In the genomic region with DNA sequence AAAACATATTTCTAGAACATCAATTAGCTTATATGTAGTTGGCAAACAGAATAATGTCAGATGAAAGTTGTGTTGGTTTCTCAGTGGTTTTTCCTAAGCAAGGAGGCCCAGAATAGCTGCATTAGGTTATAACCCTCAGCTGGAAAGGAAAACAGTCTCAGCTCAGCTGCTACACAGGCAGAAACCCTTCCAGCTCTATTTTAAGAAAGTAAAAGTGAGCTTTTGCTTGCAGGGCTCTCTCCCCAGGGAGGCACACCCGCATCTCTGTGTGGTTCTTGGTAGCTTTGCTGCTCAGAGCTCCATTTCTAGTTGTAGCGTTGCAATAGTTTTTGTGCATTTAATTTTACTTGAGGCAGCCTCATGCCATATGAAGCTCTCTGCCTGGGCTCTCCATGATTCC, we compare ENCODE assay signal across 9 cellular contexts. TPM values are rescaled to one million over a fixed set of nuclear protein-coding genes. Genes with fewer than 3 reads are reported as not detected.
DNase-seq lines count a peak whose midpoint lies in the region; ATAC-seq, FAIRE-seq and TF ChIP-seq lines count a peak whose summit lies in the region.
"Had no signal": no experiment of that assay in that cellular context is flagged by ENCODE, and none has a peak within 500 bp of the region (broad histone marks: within the 10 kb centered on the region; RNA-seq: fewer than 3 reads in every experiment).

No MANE protein-coding gene starts in this region.

- H4K20me1 ChIP-seq in astrocyte (ENCODE audit: insufficient read depth, low read length), result peaks cover 5% of the 10 kb centered on the region

- FAIRE-seq in astrocyte (lab: Jason Lieb, UNC) (no peak), RCC 7860 (lab: Jason Lieb, UNC) (no peak), pancreas (lab: Jason Lieb, UNC) (no peak)

- CTCF ChIA-PET in WTC11 (lab: Charles Lee), result interaction anchor here (1.2 kb wide), 1 partner anchor 218 kb away, joined by 3 read pairs; no protein-coding TSS in a partner anchor

- H3K4me1 Mint-ChIP-seq in astrocyte (ENCODE audit: low read depth, unreplicated experiment) (peaks cover 15% of the 10 kb centered on the region), WTC11 (no peaks in the 10 kb centered on the region)

- H3K9ac ChIP-seq in astrocyte (ENCODE audit: low read length), result no peak overlapping the region

- no peaks in the 10 kb centered on the region for H3K79me2 ChIP-seq in astrocyte (ENCODE audit: insufficient read depth, low read length)

- no peak overlapping the region for H2AFZ ChIP-seq in astrocyte (ENCODE audit: low read depth, low read length)

- no peak for TF ChIP-seq CTCF in astrocyte (IDR thresholded peaks at IDR 0.05; ENCODE audit: insufficient read depth, low read depth, low read length)
- TF ChIP-seq CTCF in pancreas (IDR thresholded peaks at IDR 0.05), result no peak
- no peak for TF ChIP-seq CTCF in WTC11 (IDR thresholded peaks at IDR 0.05)

- no peak overlapping the region for H3K27ac Mint-ChIP-seq in astrocyte (ENCODE audit: unreplicated experiment)
- H3K27ac Mint-ChIP-seq in WTC11, result no peak overlapping the region

- H3K9me3 ChIP-seq in astrocyte (ENCODE audit: insufficient read depth, low read depth, low read length), result no peaks in the 10 kb centered on the region
- no peaks in the 10 kb centered on the region for H3K9me3 ChIP-seq in pancreas

- H3K4me2 ChIP-seq in astrocyte (ENCODE audit: low read length), result no peak overlapping the region

- DNase-seq in astrocyte (ENCODE audit: low read depth) (peak; percentile 6), pons (ENCODE audit: low spot score) (peak; percentile 32), RCC 7860 (ENCODE audit: low spot score) (no peak), NCI-H1417 (lab: John Stamatoyannopoulos, UW) (no peak), pancreas (no peak), WTC11 (ENCODE audit: low spot score) (no peak)

- intact Hi-C loops in pancreas (cut with DNase I), result no loop called here

- H3K4me3 Mint-ChIP-seq in astrocyte (ENCODE audit: unreplicated experiment) (no peak overlapping the region), WTC11 (no peak overlapping the region)

- H3K4me3 ChIP-seq in astrocyte (ENCODE audit: insufficient read depth, low read depth, low read length) (no peak overlapping the region), pancreas (no peak overlapping the region)

- H3K27ac ChIP-seq in astrocyte (ENCODE audit: low read depth, low read length), result no peak overlapping the region
- H3K27ac ChIP-seq in pancreas, result no peak overlapping the region
- H3K27ac ChIP-seq: epithelial cell of prostate had no signal

- no peaks in the 10 kb centered on the region for H3K27me3 ChIP-seq in astrocyte (ENCODE audit: insufficient read depth, low read length)
- H3K27me3 ChIP-seq in pancreas, result no peaks in the 10 kb centered on the region

- H3K27me3 Mint-ChIP-seq in astrocyte (ENCODE audit: low read depth, unreplicated experiment) (no peaks in the 10 kb centered on the region), WTC11 (ENCODE audit: low read depth) (no peaks in the 10 kb centered on the region)

- H3K4me1 ChIP-seq in astrocyte (ENCODE audit: insufficient read depth, low read length) (peaks cover 6% of the 10 kb centered on the region), pancreas (peaks cover 0 to 3% (median 0%) of the 10 kb centered on the region in 3 donors)

- peak; percentile 80 for ATAC-seq in GM18858 (IDR thresholded peaks at IDR 0.05; ENCODE audit: unreplicated experiment)
- peak; percentile 78 for ATAC-seq in HG02840 (IDR thresholded peaks at IDR 0.05; ENCODE audit: low FRiP score, unreplicated experiment)
- no peak for ATAC-seq in pancreas
- ATAC-seq in WTC11, result no peak

- POLR2A ChIA-PET in WTC11 (lab: Charles Lee), result no interaction called here

- 84 to 91% methylated on average over 2 of the region's 2 CpGs for WGBS in pancreas, 2 donors

- H3K36me3 Mint-ChIP-seq in astrocyte (ENCODE audit: low read depth, unreplicated experiment) (peaks cover 18% of the 10 kb centered on the region), WTC11 (peaks cover 58% of the 10 kb centered on the region)

- H3K9me3 Mint-ChIP-seq in astrocyte (ENCODE audit: unreplicated experiment) (no peaks in the 10 kb centered on the region), WTC11 (no peaks in the 10 kb centered on the region; the same call in 1 of the 2 replicates)

- H3K36me3 ChIP-seq in astrocyte (ENCODE audit: insufficient read depth, low read length), result peaks cover 22% of the 10 kb centered on the region
- peaks cover 0 to 39% (median 21%) of the 10 kb centered on the region in 3 donors for H3K36me3 ChIP-seq in pancreas

TF ChIP-seq in WTC11, 78 proteins besides CTCF, POLR2A, EP300 and RAD21:
- TF ChIP-seq SP1 (CRISPR knock-in tag; conservative IDR thresholded peaks at IDR 0.05) (no peak), ZNF317 (CRISPR knock-in tag; IDR thresholded peaks at IDR 0.05; ENCODE audit: borderline replicate concordance, low read depth) (no peak), SMAD4 (CRISPR knock-in tag; IDR thresholded peaks at IDR 0.05) (no peak), ZNF396 (CRISPR knock-in tag; IDR thresholded peaks at IDR 0.05; ENCODE audit: borderline replicate concordance) (no peak), RORB (CRISPR knock-in tag; IDR thresholded peaks at IDR 0.05) (no peak), NR3C1 (CRISPR knock-in tag; conservative IDR thresholded peaks at IDR 0.05; ENCODE audit: low read depth) (no peak), ETV6 (CRISPR knock-in tag; IDR thresholded peaks at IDR 0.05) (no peak), ZNF671 (CRISPR knock-in tag; IDR thresholded peaks at IDR 0.05) (no peak)
- TF ChIP-seq, protein P1, sequence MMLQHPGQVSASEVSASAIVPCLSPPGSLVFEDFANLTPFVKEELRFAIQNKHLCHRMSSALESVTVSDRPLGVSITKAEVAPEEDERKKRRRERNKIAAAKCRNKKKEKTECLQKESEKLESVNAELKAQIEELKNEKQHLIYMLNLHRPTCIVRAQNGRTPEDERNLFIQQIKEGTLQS (CRISPR knock-in tag; conservative IDR thresholded peaks at IDR 0.05), result no peak
- TF ChIP-seq, protein P2, sequence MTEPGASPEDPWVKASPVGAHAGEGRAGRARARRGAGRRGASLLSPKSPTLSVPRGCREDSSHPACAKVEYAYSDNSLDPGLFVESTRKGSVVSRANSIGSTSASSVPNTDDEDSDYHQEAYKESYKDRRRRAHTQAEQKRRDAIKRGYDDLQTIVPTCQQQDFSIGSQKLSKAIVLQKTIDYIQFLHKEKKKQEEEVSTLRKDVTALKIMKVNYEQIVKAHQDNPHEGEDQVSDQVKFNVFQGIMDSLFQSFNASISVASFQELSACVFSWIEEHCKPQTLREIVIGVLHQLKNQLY (CRISPR knock-in tag; IDR thresholded peaks at IDR 0.05), result no peak
- TF ChIP-seq, protein P3, sequence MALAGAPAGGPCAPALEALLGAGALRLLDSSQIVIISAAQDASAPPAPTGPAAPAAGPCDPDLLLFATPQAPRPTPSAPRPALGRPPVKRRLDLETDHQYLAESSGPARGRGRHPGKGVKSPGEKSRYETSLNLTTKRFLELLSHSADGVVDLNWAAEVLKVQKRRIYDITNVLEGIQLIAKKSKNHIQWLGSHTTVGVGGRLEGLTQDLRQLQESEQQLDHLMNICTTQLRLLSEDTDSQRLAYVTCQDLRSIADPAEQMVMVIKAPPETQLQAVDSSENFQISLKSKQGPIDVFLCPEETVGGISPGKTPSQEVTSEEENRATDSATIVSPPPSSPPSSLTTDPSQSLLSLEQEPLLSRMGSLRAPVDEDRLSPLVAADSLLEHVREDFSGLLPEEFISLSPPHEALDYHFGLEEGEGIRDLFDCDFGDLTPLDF (CRISPR knock-in tag; IDR thresholded peaks at IDR 0.05), result no peak
- TF ChIP-seq, protein P4, sequence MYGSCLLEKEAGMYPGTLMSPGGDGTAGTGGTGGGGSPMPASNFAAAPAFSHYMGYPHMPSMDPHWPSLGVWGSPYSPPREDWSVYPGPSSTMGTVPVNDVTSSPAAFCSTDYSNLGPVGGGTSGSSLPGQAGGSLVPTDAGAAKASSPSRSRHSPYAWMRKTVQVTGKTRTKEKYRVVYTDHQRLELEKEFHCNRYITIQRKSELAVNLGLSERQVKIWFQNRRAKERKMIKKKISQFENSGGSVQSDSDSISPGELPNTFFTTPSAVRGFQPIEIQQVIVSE (CRISPR knock-in tag; IDR thresholded peaks at IDR 0.05; ENCODE audit: borderline replicate concordance), result no peak
- TF ChIP-seq, protein P5, sequence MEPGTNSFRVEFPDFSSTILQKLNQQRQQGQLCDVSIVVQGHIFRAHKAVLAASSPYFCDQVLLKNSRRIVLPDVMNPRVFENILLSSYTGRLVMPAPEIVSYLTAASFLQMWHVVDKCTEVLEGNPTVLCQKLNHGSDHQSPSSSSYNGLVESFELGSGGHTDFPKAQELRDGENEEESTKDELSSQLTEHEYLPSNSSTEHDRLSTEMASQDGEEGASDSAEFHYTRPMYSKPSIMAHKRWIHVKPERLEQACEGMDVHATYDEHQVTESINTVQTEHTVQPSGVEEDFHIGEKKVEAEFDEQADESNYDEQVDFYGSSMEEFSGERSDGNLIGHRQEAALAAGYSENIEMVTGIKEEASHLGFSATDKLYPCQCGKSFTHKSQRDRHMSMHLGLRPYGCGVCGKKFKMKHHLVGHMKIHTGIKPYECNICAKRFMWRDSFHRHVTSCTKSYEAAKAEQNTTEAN (CRISPR knock-in tag; IDR thresholded peaks at IDR 0.05), result no peak
- TF ChIP-seq, protein P6, sequence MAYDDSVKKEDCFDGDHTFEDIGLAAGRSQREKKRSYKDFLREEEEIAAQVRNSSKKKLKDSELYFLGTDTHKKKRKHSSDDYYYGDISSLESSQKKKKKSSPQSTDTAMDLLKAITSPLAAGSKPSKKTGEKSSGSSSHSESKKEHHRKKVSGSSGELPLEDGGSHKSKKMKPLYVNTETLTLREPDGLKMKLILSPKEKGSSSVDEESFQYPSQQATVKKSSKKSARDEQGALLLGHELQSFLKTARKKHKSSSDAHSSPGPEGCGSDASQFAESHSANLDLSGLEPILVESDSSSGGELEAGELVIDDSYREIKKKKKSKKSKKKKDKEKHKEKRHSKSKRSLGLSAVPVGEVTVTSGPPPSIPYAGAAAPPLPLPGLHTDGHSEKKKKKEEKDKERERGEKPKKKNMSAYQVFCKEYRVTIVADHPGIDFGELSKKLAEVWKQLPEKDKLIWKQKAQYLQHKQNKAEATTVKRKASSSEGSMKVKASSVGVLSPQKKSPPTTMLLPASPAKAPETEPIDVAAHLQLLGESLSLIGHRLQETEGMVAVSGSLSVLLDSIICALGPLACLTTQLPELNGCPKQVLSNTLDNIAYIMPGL (CRISPR knock-in tag; IDR thresholded peaks at IDR 0.05), result no peak
TF ChIP-seq in WTC11: peak in this region for 0.

RNA-seq across cellular contexts. Expression of a gene that starts 54.6 kb away (rescaled TPM):
- total RNA-seq in astrocyte (29.8 and 32.2 TPM in 2 replicates), pancreas (10 to 100 TPM; 11.5 to 16.1 (median 14.2) TPM), WTC11 (2021) (28.9 to 36.1 TPM (median 33.6 TPM) in 3 replicates)
- polyA plus RNA-seq in pancreas, result 1 to 10 TPM; 6.0 to 7.3 TPM

Comparison
In these comparisons a context has a peak if more than half of its experiments do, and no peak if none do; other contexts are left out.
1. ATAC-seq: peak in GM18858 (single experiment) and HG02840 (single experiment); none in pancreas (0 of 4) and WTC11 (single experiment).
2. DNase-seq: peak in astrocyte (single experiment) and pons (single experiment); none in RCC 7860 (single experiment), NCI-H1417 (0 of 3), pancreas (0 of 6) and WTC11 (single experiment).